25 cellular contexts compared by ENCODE assay signal in genomic region chr2:144163592-144163991, GRCh38.
DNase-seq lines count a peak whose midpoint lies in the region; FAIRE-seq and TF ChIP-seq lines count a peak whose summit lies in the region.
"Had no signal": no experiment of that assay in that cellular context is flagged by ENCODE, and none has a peak within 500 bp of the region (broad histone marks: within the 10 kb centered on the region; RNA-seq: fewer than 3 reads in every experiment).

No MANE protein-coding gene starts in this region.

- H2AFZ ChIP-seq in mammary epithelial cell (ENCODE audit: low read depth, low read length): no peak overlapping the region

- no peak overlapping the region for H3K27ac ChIP-seq in mammary epithelial cell (ENCODE audit: insufficient read depth, low read depth, low read length)
- H3K27ac ChIP-seq: A549; BLaER1 treated with 17β-estradiol and CSF1 and Interleukin-3, amounts not matched to agents 10 nM and 100 nM had no signal

- 91% methylated on average over 1 of the region's 2 CpGs for WGBS in mammary epithelial cell (ENCODE audit: low coverage, missing lambda C conversion rate)

- no peaks in the 10 kb centered on the region for H3K4me1 Mint-ChIP-seq in activated CD4-positive, alpha-beta T cell treated with anti-CD3 and anti-CD28 coated beads, Interleukin-2, amount 10 ng/mL, durations not matched to agents 7 days and 5 days
- H3K4me1 Mint-ChIP-seq: CD14-positive monocyte had no signal

- H3K9ac ChIP-seq in mammary epithelial cell (ENCODE audit: insufficient read depth, low read length): no peak overlapping the region
- H3K9ac ChIP-seq: BLaER1 treated with 17β-estradiol and CSF1 and Interleukin-3, amounts not matched to agents 10 nM and 100 nM had no signal

- H3K27me3 Mint-ChIP-seq in activated CD4-positive, alpha-beta T cell treated with anti-CD3 and anti-CD28 coated beads, Interleukin-2, amount 10 ng/mL, durations not matched to agents 7 days and 5 days: no peaks in the 10 kb centered on the region
- H3K27me3 Mint-ChIP-seq: CD4-positive, alpha-beta T cell had no signal

- H3K9me3 ChIP-seq in mammary epithelial cell (replicated peaks; ENCODE audit: insufficient read depth, low read length): no peaks in the 10 kb centered on the region
- H3K9me3 ChIP-seq: A549, BE2C, HAP-1 had no signal

- intact Hi-C loops in mammary epithelial cell (cut with micrococcal nuclease): loop anchor here (5.0 to 10.0 kb wide), 4 partner anchors 171 to 1319 kb away; a partner anchor contains a TSS

- no peaks in the 10 kb centered on the region for H3K79me2 ChIP-seq in mammary epithelial cell (ENCODE audit: insufficient read depth, low read length)

- in situ Hi-C loops in mammary epithelial cell (cut with MboI; ENCODE audit: low sequenced_read_pairs in 2 of 2): no loop called here

- CTCF ChIA-PET in mammary epithelial cell (lab: Charles Lee; ENCODE audit: low non-redundant PET): no interaction called here
- CTCF ChIA-PET in activated CD4-positive, alpha-beta T cell treated with anti-CD3 and anti-CD28 coated beads, Interleukin-2, amount 10 ng/mL, durations not matched to agents 7 days and 5 days (lab: Charles Lee): no interaction called here

- no peak for TF ChIP-seq CTCF in mammary epithelial cell (conservative IDR thresholded peaks at IDR 0.05 in 1 of 2, IDR thresholded peaks at IDR 0.05 in 1 of 2; ENCODE audit: extremely low read depth in 1 of 2, insufficient read depth in 1 of 2, low read depth in 1 of 2, low read length in 2 of 2)

- H3K4me2 ChIP-seq in mammary epithelial cell (ENCODE audit: insufficient read depth, low read depth, low read length): no peak overlapping the region
- H3K4me2 ChIP-seq: A549; BLaER1 treated with 17β-estradiol and CSF1 and Interleukin-3, amounts not matched to agents 10 nM and 100 nM had no signal

- H3K36me3 Mint-ChIP-seq in activated CD4-positive, alpha-beta T cell treated with anti-CD3 and anti-CD28 coated beads, Interleukin-2, amount 10 ng/mL, durations not matched to agents 7 days and 5 days (ENCODE audit: low read depth): no peaks in the 10 kb centered on the region
- H3K36me3 Mint-ChIP-seq: CD14-positive monocyte had no signal

- H3K4me3 Mint-ChIP-seq in activated CD4-positive, alpha-beta T cell treated with anti-CD3 and anti-CD28 coated beads, Interleukin-2, amount 10 ng/mL, durations not matched to agents 7 days and 5 days: no peak overlapping the region
- H3K4me3 Mint-ChIP-seq: CD14-positive monocyte; CD4-positive, alpha-beta T cell; HFFc6 had no signal

- DNase-seq in GM12892 (ENCODE audit: insufficient read length): no peak
- DNase-seq in HuH-7 (ENCODE audit: low spot score): peak; percentile 12
- peak; percentile 80 to 85 for DNase-seq in NCI-H526 (lab: John Stamatoyannopoulos, UW)
- DNase-seq in SW480 (ENCODE audit: low spot score): peak; percentile 1
- DNase-seq in mammary epithelial cell: no peak
- no peak for DNase-seq in activated CD4-positive, alpha-beta T cell treated with anti-CD3 and anti-CD28 coated beads, Interleukin-2, amount 10 ng/mL, durations not matched to agents 7 days and 5 days
- DNase-seq in hepatic stellate cell (ENCODE audit: low spot score): no peak
- DNase-seq: 8988T; ACHN; AML-193; BE2C; Calu3; CD4-positive, alpha-beta T cell; COR-L47; DMS53; DMS79 treated with DMSO at 0.1 percent for 48 hours; GF-D8; GOT3; HFFc6 had no signal

- H3K4me3 ChIP-seq in mammary epithelial cell (replicated peaks in 1 of 3; ENCODE audit: insufficient read depth in 1 of 3, low read depth in 2 of 3, low read length in 3 of 3): no peak overlapping the region
- H3K4me3 ChIP-seq: A549; BLaER1 treated with 17β-estradiol and CSF1 and Interleukin-3, amounts not matched to agents 10 nM and 100 nM; HAP-1 had no signal

- TF ChIP-seq POLR2A in GM12892 (IDR thresholded peaks at IDR 0.05; ENCODE audit: low read depth, low read length): no peak

- H3K9me3 Mint-ChIP-seq in activated CD4-positive, alpha-beta T cell treated with anti-CD3 and anti-CD28 coated beads, Interleukin-2, amount 10 ng/mL, durations not matched to agents 7 days and 5 days: no peaks in the 10 kb centered on the region
- H3K9me3 Mint-ChIP-seq: CD14-positive monocyte; CD4-positive, alpha-beta T cell; HFFc6 had no signal

- BruUV-seq in mammary epithelial cell (replicated peaks; lab: Mats Ljungman, UMichigan): no TSS peak

- peak; percentile 56 for FAIRE-seq in GM12892 (lab: Jason Lieb, UNC)
- FAIRE-seq: A549, GM12891, H54 had no signal

- no peaks in the 10 kb centered on the region for H3K27me3 ChIP-seq in mammary epithelial cell (ENCODE audit: insufficient read depth, low read length)
- H3K27me3 ChIP-seq: BE2C; BLaER1 treated with 17β-estradiol and CSF1 and Interleukin-3, amounts not matched to agents 10 nM and 100 nM had no signal

- no peak overlapping the region for H3K27ac Mint-ChIP-seq in activated CD4-positive, alpha-beta T cell treated with anti-CD3 and anti-CD28 coated beads, Interleukin-2, amount 10 ng/mL, durations not matched to agents 7 days and 5 days
- H3K27ac Mint-ChIP-seq: CD14-positive monocyte; CD4-positive, alpha-beta T cell; HFFc6 had no signal

- dilution Hi-C loops in mammary epithelial cell (cut with HindIII; ENCODE audit: low sequenced_read_pairs): no loop called here

- H4K20me1 ChIP-seq in mammary epithelial cell (ENCODE audit: insufficient read depth, low read length): no peaks in the 10 kb centered on the region
- H4K20me1 ChIP-seq: BLaER1 treated with 17β-estradiol and CSF1 and Interleukin-3, amounts not matched to agents 10 nM and 100 nM had no signal

- H3K36me3 ChIP-seq in mammary epithelial cell (ENCODE audit: insufficient read depth, low read length): no peaks in the 10 kb centered on the region
- H3K36me3 ChIP-seq: BE2C, HAP-1 had no signal

- no peaks in the 10 kb centered on the region for H3K4me1 ChIP-seq in mammary epithelial cell (ENCODE audit: insufficient read depth, low read length)
- H3K4me1 ChIP-seq: A549, BE2C had no signal

- POLR2A ChIA-PET in activated CD4-positive, alpha-beta T cell treated with anti-CD3 and anti-CD28 coated beads, Interleukin-2, amount 10 ng/mL, durations not matched to agents 7 days and 5 days (lab: Charles Lee): no interaction called here

Comparison
In these comparisons a context has a peak if more than half of its experiments do, and no peak if none do; other contexts are left out.
1. DNase-seq: peak in HuH-7 (single experiment), NCI-H526 (2 of 2) and SW480 (single experiment); none in GM12892 (single experiment), mammary epithelial cell (single experiment), activated CD4-positive, alpha-beta T cell treated with anti-CD3 and anti-CD28 coated beads, Interleukin-2, amount 10 ng/mL, durations not matched to agents 7 days and 5 days (single experiment) and hepatic stellate cell (single experiment).